Comparison of ENCODE assay signal across 1 cellular context in the genomic region with DNA sequence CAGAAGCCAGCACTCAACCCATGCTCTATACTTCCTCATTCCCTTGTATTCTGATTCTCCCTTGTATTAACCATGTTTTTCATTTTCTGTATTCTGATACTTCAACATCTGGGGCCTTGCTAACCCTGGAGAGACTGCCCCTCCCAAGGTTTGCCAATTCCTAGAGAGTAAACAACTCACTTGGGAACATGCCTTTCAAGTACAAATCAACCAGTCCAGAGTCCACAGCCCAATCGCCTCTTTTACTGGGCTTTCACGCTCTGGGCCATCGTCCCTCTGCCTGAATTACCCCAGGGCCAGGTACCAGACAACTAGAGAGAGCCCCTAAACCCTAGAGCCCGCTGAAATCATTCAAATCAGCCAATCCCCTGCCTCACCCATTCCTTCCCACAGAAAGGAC.
A peak's percentile ranks its signal among the peaks of the same experiment; 100 is the strongest.
TF ChIP-seq lines count a peak whose summit lies in the region.

No MANE protein-coding gene starts in this region.

TF ChIP-seq in HepG2, 621 proteins besides CTCF, POLR2A, EP300 and RAD21 (continued from another document and continues in another):
- TF ChIP-seq ZNF407 (CRISPR knock-in tag; IDR thresholded peaks at IDR 0.05; ENCODE audit: not compliant biosample characterization) (no peak), FOSL2 (CRISPR knock-in tag; IDR thresholded peaks at IDR 0.05) (peak; percentile 41; the same call in 1 of the 2 replicates), SOX6 (IDR thresholded peaks at IDR 0.05) (no peak), SOX6 (CRISPR knock-in tag; IDR thresholded peaks at IDR 0.05) (peak; percentile 80), SP4 (CRISPR knock-in tag; IDR thresholded peaks at IDR 0.05) (no peak), ZNF281 (CRISPR knock-in tag; IDR thresholded peaks at IDR 0.05; ENCODE audit: borderline replicate concordance) (no peak), KLF6 (CRISPR knock-in tag; IDR thresholded peaks at IDR 0.05) (no peak), ZNF7 (CRISPR knock-in tag; IDR thresholded peaks at IDR 0.05) (no peak), ZNF639 (CRISPR knock-in tag; conservative IDR thresholded peaks at IDR 0.05) (no peak), IRF2 (CRISPR knock-in tag; IDR thresholded peaks at IDR 0.05) (0 out of 2 replicates have a peak, but pooled peaks have one; percentile 33), SALL2 (CRISPR knock-in tag; IDR thresholded peaks at IDR 0.05) (no peak), ARID4A (CRISPR knock-in tag; IDR thresholded peaks at IDR 0.05; ENCODE audit: borderline replicate concordance) (no peak; the same call in 1 of the 2 replicates), ATF4 (CRISPR knock-in tag; IDR thresholded peaks at IDR 0.05) (no peak; a peak in 1 of 4 replicates), ZNF788 (CRISPR knock-in tag; IDR thresholded peaks at IDR 0.05; ENCODE audit: borderline replicate concordance) (no peak), ISX (CRISPR knock-in tag; conservative IDR thresholded peaks at IDR 0.05) (no peak), MTA3 (CRISPR knock-in tag; IDR thresholded peaks at IDR 0.05) (no peak), ZFY (CRISPR knock-in tag; IDR thresholded peaks at IDR 0.05) (peak; percentile 47; the same call in 1 of the 2 replicates), ZNF276 (CRISPR knock-in tag; IDR thresholded peaks at IDR 0.05; ENCODE audit: low read depth) (no peak), HNRNPLL (IDR thresholded peaks at IDR 0.05; ENCODE audit: low read depth, low read length, poor library complexity, severe bottlenecking) (no peak), KLF12 (CRISPR knock-in tag; IDR thresholded peaks at IDR 0.05; ENCODE audit: borderline replicate concordance) (no peak), ZSCAN22 (CRISPR knock-in tag; IDR thresholded peaks at IDR 0.05) (no peak), KAT2B (IDR thresholded peaks at IDR 0.05; ENCODE audit: borderline replicate concordance, low read depth, low read length) (no peak), ZNF557 (CRISPR knock-in tag; IDR thresholded peaks at IDR 0.05) (no peak), CREBL2 (CRISPR knock-in tag; IDR thresholded peaks at IDR 0.05; ENCODE audit: borderline replicate concordance) (no peak), ZBTB34 (CRISPR knock-in tag; IDR thresholded peaks at IDR 0.05) (no peak), HDAC6 (IDR thresholded peaks at IDR 0.05; ENCODE audit: low read depth, low read length) (no peak)
- TF ChIP-seq, protein P1, sequence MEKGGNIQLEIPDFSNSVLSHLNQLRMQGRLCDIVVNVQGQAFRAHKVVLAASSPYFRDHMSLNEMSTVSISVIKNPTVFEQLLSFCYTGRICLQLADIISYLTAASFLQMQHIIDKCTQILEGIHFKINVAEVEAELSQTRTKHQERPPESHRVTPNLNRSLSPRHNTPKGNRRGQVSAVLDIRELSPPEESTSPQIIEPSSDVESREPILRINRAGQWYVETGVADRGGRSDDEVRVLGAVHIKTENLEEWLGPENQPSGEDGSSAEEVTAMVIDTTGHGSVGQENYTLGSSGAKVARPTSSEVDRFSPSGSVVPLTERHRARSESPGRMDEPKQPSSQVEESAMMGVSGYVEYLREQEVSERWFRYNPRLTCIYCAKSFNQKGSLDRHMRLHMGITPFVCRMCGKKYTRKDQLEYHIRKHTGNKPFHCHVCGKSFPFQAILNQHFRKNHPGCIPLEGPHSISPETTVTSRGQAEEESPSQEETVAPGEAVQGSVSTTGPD (CRISPR knock-in tag; IDR thresholded peaks at IDR 0.05), result no peak
- TF ChIP-seq, protein P2, sequence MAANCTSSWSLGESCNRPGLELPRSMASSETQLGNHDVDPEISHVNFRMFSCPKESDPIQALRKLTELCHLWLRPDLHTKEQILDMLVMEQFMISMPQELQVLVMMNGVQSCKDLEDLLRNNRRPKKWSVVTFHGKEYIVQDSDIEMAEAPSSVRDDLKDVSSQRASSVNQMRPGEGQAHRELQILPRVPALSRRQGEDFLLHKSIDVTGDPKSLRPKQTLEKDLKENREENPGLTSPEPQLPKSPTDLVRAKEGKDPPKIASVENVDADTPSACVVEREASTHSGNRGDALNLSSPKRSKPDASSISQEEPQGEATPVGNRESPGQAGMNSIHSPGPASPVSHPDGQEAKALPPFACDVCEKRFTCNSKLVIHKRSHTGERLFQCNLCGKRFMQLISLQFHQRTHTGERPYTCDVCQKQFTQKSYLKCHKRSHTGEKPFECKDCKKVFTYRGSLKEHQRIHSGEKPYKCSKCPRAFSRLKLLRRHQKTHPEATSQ (CRISPR knock-in tag; IDR thresholded peaks at IDR 0.05; ENCODE audit: borderline replicate concordance), result no peak
